In genomic region chr5:158812381-158812780, GRCh38 we compare ENCODE assay signal across 8 cellular contexts.
DNase-seq lines count a peak whose midpoint lies in the region; ATAC-seq and TF ChIP-seq lines count a peak whose summit lies in the region.

No MANE protein-coding gene starts in this region.

- TF ChIP-seq CTCF in glutamatergic neuron (IDR thresholded peaks at IDR 0.05; ENCODE audit: partially characterized antibody, unreplicated experiment) = no peak
- TF ChIP-seq CTCF in endodermal cell (conservative IDR thresholded peaks at IDR 0.05) = no peak
- TF ChIP-seq CTCF in GM10266 (IDR thresholded peaks at IDR 0.05; ENCODE audit: control insufficient read depth, insufficient read depth, low read depth, missing control alignments) = no peak

- H3K4me1 Mint-ChIP-seq in glutamatergic neuron (ENCODE audit: low read depth, unreplicated experiment) = peaks cover 76% of the 10 kb centered on the region
- peaks cover 14% of the 10 kb centered on the region for H3K4me1 Mint-ChIP-seq in endodermal cell

- 76 to 86% methylated on average over 4 to 6 of the region's 6 CpGs for WGBS in endodermal cell (ENCODE audit: insufficient coverage in 1 of 2, insufficient read length in 1 of 2), 2 experiments

- ATAC-seq in GM18868 (IDR thresholded peaks at IDR 0.05; ENCODE audit: unreplicated experiment) = peak; percentile 74
- peak; percentile 73 for ATAC-seq in HG02885 (IDR thresholded peaks at IDR 0.05; ENCODE audit: poor library complexity, unreplicated experiment)

- H3K27me3 ChIP-seq in endodermal cell (ENCODE audit: control insufficient read depth, insufficient read depth, low read length, poor library complexity, severe bottlenecking) = peaks cover under 1% of the 10 kb centered on the region

- peak overlapping the region; percentile 72 for H3K27ac Mint-ChIP-seq in glutamatergic neuron (ENCODE audit: unreplicated experiment)
- H3K27ac Mint-ChIP-seq in endodermal cell = no peak overlapping the region

- H3K4me3 ChIP-seq in endodermal cell (ENCODE audit: low read length) = no peak overlapping the region

- H3K9me3 Mint-ChIP-seq in glutamatergic neuron (ENCODE audit: unreplicated experiment) (peaks cover 26% of the 10 kb centered on the region), endodermal cell (peaks cover 5% of the 10 kb centered on the region)

- H3K36me3 Mint-ChIP-seq in glutamatergic neuron (ENCODE audit: unreplicated experiment) (peaks cover under 1% of the 10 kb centered on the region), endodermal cell (ENCODE audit: low read depth) (no peaks in the 10 kb centered on the region)

- DNase-seq in activated CD4-positive, alpha-beta T cell treated with anti-CD3 and anti-CD28 coated beads for 1 hour = peak; percentile 11
- peak; percentile 54 for DNase-seq in glutamatergic neuron
- no peak for DNase-seq in endodermal cell
- no peak for DNase-seq in HT-29 (ENCODE audit: low spot score)
- DNase-seq in inferior parietal cortex (ENCODE audit: extremely low spot score) = no peak
- DNase-seq in GM10266 (ENCODE audit: extremely low spot score) = no peak

- no peaks in the 10 kb centered on the region for H3K9me3 ChIP-seq in endodermal cell (ENCODE audit: control insufficient read depth, low read length)

- H3K27ac ChIP-seq in endodermal cell (ENCODE audit: low read depth, low read length) = no peak overlapping the region

- peaks cover 10% of the 10 kb centered on the region for H3K27me3 Mint-ChIP-seq in glutamatergic neuron (ENCODE audit: unreplicated experiment)
- H3K27me3 Mint-ChIP-seq in endodermal cell (ENCODE audit: insufficient read depth) = peaks cover 3% of the 10 kb centered on the region

- no peaks in the 10 kb centered on the region for H3K36me3 ChIP-seq in endodermal cell (ENCODE audit: control insufficient read depth, insufficient read depth, low read length)

- H3K9ac ChIP-seq in endodermal cell (ENCODE audit: extremely low read depth, low read length, poor library complexity, severe bottlenecking) = no peak overlapping the region

- peak overlapping the region; percentile 21 for H3K4me3 Mint-ChIP-seq in glutamatergic neuron (ENCODE audit: unreplicated experiment)
- H3K4me3 Mint-ChIP-seq in endodermal cell = no peak overlapping the region

- H3K4me1 ChIP-seq in endodermal cell (ENCODE audit: control insufficient read depth, insufficient read depth, low read length) = peaks cover 6% of the 10 kb centered on the region

Comparison
In these comparisons a context has a peak if more than half of its experiments do, and no peak if none do; other contexts are left out.
1. DNase-seq: peak in activated CD4-positive, alpha-beta T cell treated with anti-CD3 and anti-CD28 coated beads for 1 hour (single experiment) and glutamatergic neuron (single experiment); none in endodermal cell (single experiment), HT-29 (single experiment), inferior parietal cortex (single experiment) and GM10266 (single experiment).